Comparison of ENCODE assay signal across 30 cellular contexts in genomic region chr1:92277105-92277504, GRCh38. TPM values are rescaled to one million over a fixed set of nuclear protein-coding genes. Genes with fewer than 3 reads are reported as not detected.
DNase-seq lines count a peak whose midpoint lies in the region; ATAC-seq, FAIRE-seq and TF ChIP-seq lines count a peak whose summit lies in the region.
"Had no signal": no experiment of that assay in that cellular context is flagged by ENCODE, and none has a peak within 500 bp of the region (broad histone marks: within the 10 kb centered on the region; RNA-seq: fewer than 3 reads in every experiment).

No MANE protein-coding gene starts in this region.

- TF ChIP-seq CTCF in bronchial epithelial cell (IDR thresholded peaks at IDR 0.05; ENCODE audit: insufficient read depth, low read length, severe bottlenecking) = no peak
- TF ChIP-seq CTCF in foreskin keratinocyte (conservative IDR thresholded peaks at IDR 0.05) = no peak

- DNase-seq in Daoy (ENCODE audit: low read depth) (peak; percentile 43), LHCN-M2 (ENCODE audit: low read depth) (peak; percentile 37), bronchial epithelial cell (ENCODE audit: low read depth) (peak; percentile 78), foreskin keratinocyte (peak in 1 of 2 donors; percentile 41), NCI-H2107 (lab: John Stamatoyannopoulos, UW) (no peak), hypothalamus (lab: John Stamatoyannopoulos, UW) (no peak)
- no peak for DNase-seq in activated CD4-positive, alpha-beta T cell treated with anti-CD3 and anti-CD28 coated beads for 1 hour
- DNase-seq: ACHN; activated CD8-positive, alpha-beta memory T cell treated with anti-CD3 and anti-CD28 coated beads, Interleukin-2, amount 50 U/mL, for 48 hours; activated naive CD8-positive, alpha-beta T cell treated with anti-CD3 and anti-CD28 coated beads, Interleukin-2, amount 50 U/mL, for 24 hours; caudate nucleus; CD4-positive, CD25-positive, alpha-beta regulatory T cell; erythroblast; heart left ventricle; MM.1S; NCI-H146; NCI-H774; OCI-M1; psoas muscle; SJCRH30; stimulated activated CD4-positive, alpha-beta T cell treated with anti-CD3 and anti-CD28 coated beads, Interleukin-2, amount 100 ng/mL, for 48 hours; stimulated activated naive CD8-positive, alpha-beta T cell treated with anti-CD3 and anti-CD28 coated beads, Interleukin-15, Interleukin-2, amounts not matched to agents 100 U/mL and 50 U/mL, for 24 hours; thyroid gland had no signal

- ATAC-seq in foreskin keratinocyte (peak; percentile 60), HG02588 (IDR thresholded peaks at IDR 0.05; ENCODE audit: unreplicated experiment) (no peak)
- ATAC-seq: activated naive CD8-positive, alpha-beta T cell treated with anti-CD3 and anti-CD28 coated beads, Interleukin-2, amount 50 U/mL, for 24 hours; heart left ventricle; psoas muscle; stimulated activated naive CD8-positive, alpha-beta T cell treated with anti-CD3 and anti-CD28 coated beads, Interleukin-15, Interleukin-2, amounts not matched to agents 100 U/mL and 50 U/mL, for 24 hours had no signal

- no peaks in the 10 kb centered on the region for H3K36me3 ChIP-seq in bronchial epithelial cell (ENCODE audit: control insufficient read depth, insufficient read depth, low read length)
- H3K36me3 ChIP-seq: HAP-1 had no signal

- no peak overlapping the region for H3K4me3 ChIP-seq in bronchial epithelial cell (ENCODE audit: low read depth, low read length)
- H3K4me3 ChIP-seq: HAP-1, heart left ventricle, psoas muscle, SJCRH30, skin epidermis, thyroid gland had no signal

- H3K27me3 ChIP-seq in bronchial epithelial cell (ENCODE audit: control insufficient read depth, insufficient read depth, low read length) (no peaks in the 10 kb centered on the region), foreskin keratinocyte (no peaks in the 10 kb centered on the region)
- H3K27me3 ChIP-seq: heart left ventricle, SJCRH30, thyroid gland had no signal

- FAIRE-seq in bronchial epithelial cell (lab: Jason Lieb, UNC) = no peak

- no peak overlapping the region for H3K27ac ChIP-seq in foreskin keratinocyte
- H3K27ac ChIP-seq: heart left ventricle, psoas muscle, SJCRH30, skin epidermis, thyroid gland had no signal

- H3K4me1 ChIP-seq in foreskin keratinocyte = no peaks in the 10 kb centered on the region
- H3K4me1 ChIP-seq: HAP-1, heart left ventricle, psoas muscle, SJCRH30, thyroid gland had no signal

RNA-seq across cellular contexts. Expression of gene GLMN, which starts 21.7 kb away (rescaled TPM):
- 56.3 and 57.3 TPM in 2 replicates for total RNA-seq in Daoy (2014; rRNA removed; shearing (Covaris generic))
- total RNA-seq in LHCN-M2 (2014; rRNA removed) (16.3 and 20.8 TPM in 2 replicates), bronchial epithelial cell (4.5 and 4.7 TPM in 2 replicates), foreskin keratinocyte (11.8 and 12.2 TPM in 2 replicates)
- polyA plus RNA-seq in LHCN-M2 (2012) = 4.4 TPM
- polyA plus RNA-seq in foreskin keratinocyte = 8.2 and 10.4 TPM in 2 replicates

RNA-seq across cellular contexts. Expression of gene RPAP2, which starts 21.8 kb away (rescaled TPM):
- total RNA-seq in Daoy (2014; rRNA removed; shearing (Covaris generic)) = 34.5 and 36.9 TPM in 2 replicates
- total RNA-seq in LHCN-M2 (2014; rRNA removed) (9.6 and 18.7 TPM in 2 replicates), bronchial epithelial cell (4.7 and 5.1 TPM in 2 replicates), foreskin keratinocyte (21.4 and 22.1 TPM in 2 replicates)
- polyA plus RNA-seq in LHCN-M2 (2012) = 4.5 TPM
- 12.4 and 14.6 TPM in 2 replicates for polyA plus RNA-seq in foreskin keratinocyte

RNA-seq across cellular contexts. Expression of gene C1orf146, which starts 59.4 kb away (rescaled TPM):
- not detected in 2 replicates for total RNA-seq in Daoy (2014; rRNA removed; shearing (Covaris generic))
- total RNA-seq in LHCN-M2 (2014; rRNA removed) (not detected in 2 replicates), bronchial epithelial cell (not detected in 2 replicates), foreskin keratinocyte (not detected in 2 replicates)
- not detected for polyA plus RNA-seq in LHCN-M2 (2012)
- not detected in 2 replicates for polyA plus RNA-seq in foreskin keratinocyte
- total RNA-seq: CD4-positive, CD25-positive, alpha-beta regulatory T cell; heart left ventricle; liver; mucosa of gallbladder; neural crest cell; psoas muscle; SJCRH30; thyroid gland had no signal
- polyA plus RNA-seq: CD4-positive, CD25-positive, alpha-beta regulatory T cell; heart left ventricle; IgD-negative memory B cell; liver; psoas muscle had no signal

Comparison
In these comparisons a context has a peak if more than half of its experiments do, and no peak if none do; other contexts are left out.
1. DNase-seq: peak in Daoy (single experiment), LHCN-M2 (single experiment) and bronchial epithelial cell (single experiment); none in NCI-H2107 (single experiment), activated CD4-positive, alpha-beta T cell treated with anti-CD3 and anti-CD28 coated beads for 1 hour (single experiment) and hypothalamus (0 of 51).